Comparison of ENCODE assay signal across 12 cellular contexts in genomic region chr7:142153400-142153799, GRCh38. TPM values are rescaled to one million over a fixed set of nuclear protein-coding genes. Genes with fewer than 3 reads are reported as not detected.
A peak's percentile ranks its signal among the peaks of the same experiment; 100 is the strongest.
DNase-seq lines count a peak whose midpoint lies in the region; ATAC-seq, FAIRE-seq and TF ChIP-seq lines count a peak whose summit lies in the region.
"Had no signal": no experiment of that assay in that cellular context is flagged by ENCODE, and none has a peak within 500 bp of the region (broad histone marks: within the 10 kb centered on the region; RNA-seq: fewer than 3 reads in every experiment).

No MANE protein-coding gene starts in this region.

- H3K27me3 ChIP-seq in MG63 (no peaks in the 10 kb centered on the region), brain microvascular endothelial cell (replicated peaks) (no peaks in the 10 kb centered on the region), small intestine (ENCODE audit: control insufficient read depth in 2 of 2, insufficient read depth in 2 of 2, low read length in 2 of 2) (no peaks in the 10 kb centered on the region)
- H3K27me3 ChIP-seq: esophagus squamous epithelium had no signal

- H3K27ac ChIP-seq in brain microvascular endothelial cell, result no peak overlapping the region
- no peak overlapping the region for H3K27ac ChIP-seq in small intestine (ENCODE audit: low read depth in 1 of 2, low read length in 1 of 2)
- H3K27ac ChIP-seq: esophagus squamous epithelium, thoracic aorta had no signal

- H3K4me3 ChIP-seq in MG63, result no peak overlapping the region
- no peak overlapping the region for H3K4me3 ChIP-seq in brain microvascular endothelial cell (ENCODE audit: low read depth, low read length)
- H3K4me3 ChIP-seq in small intestine (ENCODE audit: low read depth in 1 of 2, low read length in 2 of 2), result no peak overlapping the region
- H3K4me3 ChIP-seq: esophagus squamous epithelium, thoracic aorta had no signal

- ATAC-seq in HG02571 (IDR thresholded peaks at IDR 0.05; ENCODE audit: unreplicated experiment), result no peak

- TF ChIP-seq CTCF in brain microvascular endothelial cell (IDR thresholded peaks at IDR 0.05; ENCODE audit: low read depth, low read length, missing control alignments), result peak; percentile 73

- FAIRE-seq in small intestine (lab: Jason Lieb, UNC), result no peak
- FAIRE-seq: A204.1 had no signal

- H3K4me1 ChIP-seq in small intestine (ENCODE audit: control insufficient read depth in 2 of 2, insufficient read depth in 1 of 2, low read depth in 1 of 2, low read length in 1 of 2), result peaks cover 0 to 7% of the 10 kb centered on the region in 2 donors
- H3K4me1 ChIP-seq: esophagus squamous epithelium had no signal

- H3K9me3 ChIP-seq in MG63 (no peaks in the 10 kb centered on the region), small intestine (ENCODE audit: control insufficient read depth, low read depth) (no peaks in the 10 kb centered on the region)
- H3K9me3 ChIP-seq: esophagus squamous epithelium, thoracic aorta had no signal

- 76 to 80% (median 76%) methylated on average over 4 of the region's 4 CpGs for WGBS in small intestine, 3 donors

- DNase-seq in DMS 273 (lab: John Stamatoyannopoulos, UW; ENCODE audit: unreplicated experiment) (peak; percentile 45), DMS 273 treated with DMSO at 0.1 percent for 48 hours (lab: John Stamatoyannopoulos, UW) (no peak), MG63 (peak; percentile 2), brain microvascular endothelial cell (peak; percentile 17), small intestine (peak; percentile 57), HCEC 1CT (no peak)
- DNase-seq in stimulated activated CD4-positive, alpha-beta T cell treated with anti-CD3 and anti-CD28 coated beads, Interleukin-15, amount 100 ng/mL, for 24 hours, result no peak
- DNase-seq: esophagus squamous epithelium, NCI-H146 had no signal

- in situ Hi-C loops in brain microvascular endothelial cell (cut with HindIII; ENCODE audit: low pct_ligation_motif_present, low sequenced_read_pairs), result no loop called here

- H3K36me3 ChIP-seq in MG63, result no peaks in the 10 kb centered on the region
- H3K36me3 ChIP-seq in brain microvascular endothelial cell (replicated peaks), result no peaks in the 10 kb centered on the region
- peaks cover 2 to 7% of the 10 kb centered on the region in 2 donors for H3K36me3 ChIP-seq in small intestine (ENCODE audit: control insufficient read depth in 2 of 2, insufficient read depth in 2 of 2, low read length in 2 of 2)
- H3K36me3 ChIP-seq: esophagus squamous epithelium, thoracic aorta had no signal

RNA-seq across cellular contexts. Expression of gene MGAM2, which starts 41.9 kb away (rescaled TPM):
- not detected in 2 replicates for total RNA-seq in MG63 (2014; rRNA removed; shearing (Covaris generic); ENCODE audit: low replicate concordance)
- 1 to 10 TPM; 2.7 to 8.5 (median 4.2) TPM for polyA plus RNA-seq in small intestine

Comparison
In these comparisons a context has a peak if more than half of its experiments do, and no peak if none do; other contexts are left out.
1. DNase-seq: peak in DMS 273 (single experiment), MG63 (single experiment), brain microvascular endothelial cell (single experiment) and small intestine (single experiment); none in DMS 273 treated with DMSO at 0.1 percent for 48 hours (single experiment), HCEC 1CT (single experiment) and stimulated activated CD4-positive, alpha-beta T cell treated with anti-CD3 and anti-CD28 coated beads, Interleukin-15, amount 100 ng/mL, for 24 hours (single experiment).